ENCODE assay signal across 19 cellular contexts in genomic region chr13:52744842-52745241, GRCh38.
"Had no signal": no experiment of that assay in that cellular context is flagged by ENCODE, and none has a peak within 500 bp of the region (broad histone marks: within the 10 kb centered on the region; RNA-seq: fewer than 3 reads in every experiment).

No MANE protein-coding gene starts in this region.

- H3K27ac ChIP-seq: colonic mucosa, esophagus squamous epithelium, gastrocnemius medialis, left lung, neural progenitor cell, testis had no signal

- H3K36me3 ChIP-seq: colonic mucosa, esophagus squamous epithelium, gastrocnemius medialis, left lung, neural progenitor cell had no signal

- ATAC-seq: activated CD4-positive, CD25-positive, alpha-beta regulatory T cell treated with anti-CD3 and anti-CD28 coated beads, Interleukin-2, amount 50 U/mL, for 24 hours; activated T-cell treated with anti-CD3 and anti-CD28 coated beads, Interleukin-2, amount 50 U/mL, for 72 hours; gastrocnemius medialis; left lung; naive thymus-derived CD8-positive, alpha-beta T cell had no signal

- DNase-seq: activated CD4-positive, alpha-beta memory T cell treated with anti-CD3 and anti-CD28 coated beads, Interleukin-2, amount 10 ng/mL, durations not matched to agents 7 days and 5 days; activated CD4-positive, alpha-beta T cell treated with anti-CD3 and anti-CD28 coated beads, Interleukin-2, amount 10 ng/mL, durations not matched to agents 24 days and 14 days; activated effector memory CD4-positive, alpha-beta T cell treated with Interleukin-2 at 50 U/mL for 16 hours; activated naive CD4-positive, alpha-beta T cell treated with anti-CD3 and anti-CD28 coated beads for 36 hours; activated naive CD8-positive, alpha-beta T cell treated with anti-CD3 and anti-CD28 coated beads, Interleukin-2, amount 10 ng/mL, durations not matched to agents 7 days and 5 days; activated T-cell treated with anti-CD3 and anti-CD28 coated beads, Interleukin-2, amount 50 U/mL, for 72 hours; amniotic stem cell; colonic mucosa; esophagus squamous epithelium; gastrocnemius medialis; hippocampal formation; kidney glomerular epithelial cell; left lung; naive thymus-derived CD8-positive, alpha-beta T cell; stimulated activated CD4-positive, alpha-beta T cell treated with anti-CD3 and anti-CD28 coated beads, Interleukin-4, amount 100 ng/mL, for 1 hour; stimulated activated naive CD4-positive, alpha-beta T cell; testis had no signal

- H3K27me3 ChIP-seq: testis had no signal

- H3K4me3 ChIP-seq: colonic mucosa, esophagus squamous epithelium, gastrocnemius medialis, left lung, neural progenitor cell, testis had no signal

- H3K9me3 ChIP-seq: colonic mucosa, esophagus squamous epithelium, gastrocnemius medialis, left lung, testis had no signal
